2 cellular contexts compared by ENCODE assay signal in the genomic region with DNA sequence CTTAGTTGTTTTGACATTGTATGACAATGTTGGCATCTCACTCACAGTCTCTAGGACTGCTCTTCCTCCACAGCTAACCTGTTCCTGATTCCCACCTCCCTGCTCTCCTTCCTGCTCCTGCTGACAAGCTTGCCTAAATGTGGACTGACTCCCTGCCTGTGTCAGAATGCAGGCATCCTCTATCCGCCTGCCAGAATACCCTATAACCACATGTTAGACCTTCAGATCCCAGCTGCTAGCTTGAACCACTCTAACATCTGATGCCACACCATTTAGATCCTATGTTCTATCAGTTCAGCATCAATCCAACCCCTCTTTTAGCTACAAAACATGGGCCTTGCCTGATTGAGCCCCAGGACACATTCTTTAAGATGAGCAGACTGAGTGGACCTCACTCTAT.
TF ChIP-seq lines count a peak whose summit lies in the region.

No MANE protein-coding gene starts in this region.

TF ChIP-seq in H1, 55 proteins besides CTCF, POLR2A, EP300 and RAD21 (continued from another document):
- TF ChIP-seq, protein P1, sequence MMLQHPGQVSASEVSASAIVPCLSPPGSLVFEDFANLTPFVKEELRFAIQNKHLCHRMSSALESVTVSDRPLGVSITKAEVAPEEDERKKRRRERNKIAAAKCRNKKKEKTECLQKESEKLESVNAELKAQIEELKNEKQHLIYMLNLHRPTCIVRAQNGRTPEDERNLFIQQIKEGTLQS (IDR thresholded peaks at IDR 0.05; ENCODE audit: insufficient read depth, low read depth, low read length) = no peak
- no peak for TF ChIP-seq BRCA1 (IDR thresholded peaks at IDR 0.05; ENCODE audit: low read depth, low read length)
- TF ChIP-seq CREB1 (IDR thresholded peaks at IDR 0.05) = no peak
- no peak for TF ChIP-seq USF2 (IDR thresholded peaks at IDR 0.05; ENCODE audit: low read length)
- no peak for TF ChIP-seq RFX5 (IDR thresholded peaks at IDR 0.05; ENCODE audit: borderline replicate concordance, low read depth, low read length)

TF ChIP-seq in HEK293T, 16 proteins besides CTCF, POLR2A, EP300 and RAD21 (continued from another document):
- TF ChIP-seq, protein P2, sequence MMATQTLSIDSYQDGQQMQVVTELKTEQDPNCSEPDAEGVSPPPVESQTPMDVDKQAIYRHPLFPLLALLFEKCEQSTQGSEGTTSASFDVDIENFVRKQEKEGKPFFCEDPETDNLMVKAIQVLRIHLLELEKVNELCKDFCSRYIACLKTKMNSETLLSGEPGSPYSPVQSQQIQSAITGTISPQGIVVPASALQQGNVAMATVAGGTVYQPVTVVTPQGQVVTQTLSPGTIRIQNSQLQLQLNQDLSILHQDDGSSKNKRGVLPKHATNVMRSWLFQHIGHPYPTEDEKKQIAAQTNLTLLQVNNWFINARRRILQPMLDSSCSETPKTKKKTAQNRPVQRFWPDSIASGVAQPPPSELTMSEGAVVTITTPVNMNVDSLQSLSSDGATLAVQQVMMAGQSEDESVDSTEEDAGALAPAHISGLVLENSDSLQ (IDR thresholded peaks at IDR 0.05) = no peak
- TF ChIP-seq ARNT (IDR thresholded peaks at IDR 0.05) (no peak), BHLHE40 (IDR thresholded peaks at IDR 0.05; ENCODE audit: borderline replicate concordance) (no peak), FOXM1 (IDR thresholded peaks at IDR 0.05; ENCODE audit: borderline replicate concordance) (no peak), HDGF (IDR thresholded peaks at IDR 0.05; ENCODE audit: borderline replicate concordance) (no peak), ELF4 (IDR thresholded peaks at IDR 0.05) (no peak), CTBP1 (IDR thresholded peaks at IDR 0.05; ENCODE audit: borderline replicate concordance) (no peak), TARDBP (IDR thresholded peaks at IDR 0.05) (no peak), ZNF384 (IDR thresholded peaks at IDR 0.05) (no peak), FOXA1 (IDR thresholded peaks at IDR 0.05) (no peak), LEF1 (IDR thresholded peaks at IDR 0.05; ENCODE audit: borderline replicate concordance) (no peak)
